8 cellular contexts compared by ENCODE assay signal in the genomic region with DNA sequence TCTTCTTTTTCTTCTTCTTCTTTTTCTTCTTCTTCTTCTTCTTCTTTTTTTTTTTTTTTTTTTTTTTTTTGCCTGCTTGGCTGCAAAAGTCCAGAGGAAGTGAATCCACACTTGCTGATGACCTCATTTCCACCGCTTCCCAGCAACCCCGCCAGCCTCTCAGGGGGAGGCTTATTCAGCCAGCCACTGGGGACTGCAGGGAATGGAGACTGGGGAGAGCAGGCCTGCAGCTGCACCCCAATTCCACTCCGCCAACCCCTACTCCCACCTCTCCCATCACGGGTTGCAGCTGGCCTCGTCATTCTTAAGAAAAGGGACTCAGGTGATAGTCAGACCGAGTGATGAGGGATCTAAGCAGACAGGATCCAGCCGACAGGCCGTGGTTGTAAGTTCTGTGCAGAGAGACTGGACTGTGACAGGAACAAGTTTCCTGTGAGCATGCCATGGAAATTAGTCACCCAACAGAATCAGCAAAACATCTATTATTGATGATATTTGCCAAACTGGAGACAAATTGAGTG. TPM values are rescaled to one million over a fixed set of nuclear protein-coding genes. Genes with fewer than 3 reads are reported as not detected.
DNase-seq lines count a peak whose midpoint lies in the region; ATAC-seq, FAIRE-seq and TF ChIP-seq lines count a peak whose summit lies in the region.

No MANE protein-coding gene starts in this region.

- POLR2A ChIA-PET in GM12878 (lab: Charles Lee) (interaction anchor here (0.6 kb wide), 1 partner anchor 167 kb away, joined by 5 read pairs; no protein-coding TSS in a partner anchor), WTC11 (lab: Charles Lee) (no interaction called here)

- H4K20me1 ChIP-seq in GM12878 (ENCODE audit: control insufficient read depth, insufficient read depth) = no peaks in the 10 kb centered on the region; the same call in 1 of the 2 replicates

- RAD21 ChIA-PET in GM12878 (lab: Charles Lee; ENCODE audit: unreplicated experiment) = no interaction called here

- H3K4me3 Mint-ChIP-seq in WTC11 = no peak overlapping the region

- TF ChIP-seq CTCF in GM12878 (IDR thresholded peaks at IDR 0.05 in 2 of 3, conservative IDR thresholded peaks at IDR 0.05 in 1 of 3; ENCODE audit: control insufficient read depth in 2 of 3, extremely low read depth in 1 of 3, insufficient read depth in 1 of 3, low read depth in 3 of 3, low read length in 3 of 3) (no peak), right lobe of liver (IDR thresholded peaks at IDR 0.05) (no peak), tibial nerve (IDR thresholded peaks at IDR 0.05) (no peak), WTC11 (IDR thresholded peaks at IDR 0.05) (no peak)

- BruUV-seq in GM12878 (replicated peaks; lab: Mats Ljungman, UMichigan) = no TSS peak

- H3K4me1 ChIP-seq in GM12878 (ENCODE audit: control insufficient read depth, insufficient read depth, low read length) = peaks cover 11% of the 10 kb centered on the region
- H3K4me1 ChIP-seq in right lobe of liver = no peaks in the 10 kb centered on the region
- peaks cover 0 to 62% (median 22%) of the 10 kb centered on the region in 4 donors for H3K4me1 ChIP-seq in tibial nerve

- in situ Hi-C loops in GM12878 (cut with MboI) = no loop called here

- H3K27me3 Mint-ChIP-seq in WTC11 (ENCODE audit: low read depth) = no peaks in the 10 kb centered on the region; the same call in 1 of the 2 replicates

- H3K9me3 ChIP-seq in GM12878 (replicated peaks; ENCODE audit: control insufficient read depth, insufficient read depth, low read length) = no peaks in the 10 kb centered on the region
- no peaks in the 10 kb centered on the region for H3K9me3 ChIP-seq in right lobe of liver
- H3K9me3 ChIP-seq in tibial nerve = no peaks in the 10 kb centered on the region

- H3K27ac ChIP-seq in GM12878 (ENCODE audit: control insufficient read depth, insufficient read depth) = no peak overlapping the region
- H3K27ac ChIP-seq in right lobe of liver = peak overlapping the region; percentile 5 to 58 (median 51)
- H3K27ac ChIP-seq in tibial nerve = peak overlapping the region; percentile 13 to 92 (median 80)

- WGBS in GM12878 (ENCODE audit: insufficient coverage, insufficient replicate concordance, low lambda C conversion rate, missing lambda C conversion rate) = 16% methylated on average over 6 of the region's 8 CpGs
- WGBS in right lobe of liver (ENCODE audit: insufficient coverage, low coverage, low lambda C conversion rate, missing lambda C conversion rate) = 47% methylated on average over 2 of the region's 8 CpGs
- WGBS in tibial nerve, 2 donors = 4 to 32% methylated on average over 8 of the region's 8 CpGs

- no peaks in the 10 kb centered on the region for H3K79me2 ChIP-seq in GM12878 (ENCODE audit: control insufficient read depth, insufficient read depth, low read length)

- no peak for TF ChIP-seq RAD21 in GM12878 (IDR thresholded peaks at IDR 0.05; ENCODE audit: insufficient read depth, low read depth, low read length)

- no peak overlapping the region for H3K9ac ChIP-seq in GM12878 (ENCODE audit: control insufficient read depth, insufficient read depth, low read length)

- CTCF ChIA-PET in GM12878 (lab: Yijun Ruan, JAX) (no interaction called here), WTC11 (lab: Charles Lee) (interaction anchor here (1.0 kb wide), 1 partner anchor 60 kb away, joined by 3 read pairs; no protein-coding TSS in a partner anchor)

- H3K36me3 Mint-ChIP-seq in WTC11 = no peaks in the 10 kb centered on the region

- peak overlapping the region; percentile 26; the same call in 1 of the 2 replicates for H3K4me2 ChIP-seq in GM12878 (ENCODE audit: control insufficient read depth, insufficient read depth)

- TF ChIP-seq EP300 in GM12878 (IDR thresholded peaks at IDR 0.05; ENCODE audit: borderline replicate concordance in 1 of 2, control insufficient read depth in 1 of 2, low read depth in 2 of 2, low read length in 2 of 2) = no peak
- TF ChIP-seq EP300 in tibial nerve (IDR thresholded peaks at IDR 0.05) = peak in 1 of 2 donors; percentile 40

- ATAC-seq in GM18498 (IDR thresholded peaks at IDR 0.05; ENCODE audit: unreplicated experiment) = peak; percentile 35
- peak; percentile 39 for ATAC-seq in HG03354 (IDR thresholded peaks at IDR 0.05; ENCODE audit: poor library complexity, severe bottlenecking, unreplicated experiment)
- no peak for ATAC-seq in GM12878
- peak; percentile 71 to 73 (median 72) for ATAC-seq in right lobe of liver
- ATAC-seq in WTC11 = no peak

- intact Hi-C loops in GM12878 (cut with micrococcal nuclease; ENCODE audit: unreplicated experiment) (no loop called here), right lobe of liver (cut with DNase I) (no loop called here)

- DNase-seq in GM12878 (ENCODE audit: low read depth, low spot score) (no peak), right lobe of liver (peak in 2 of 3 donors; percentile 55 to 65), tibial nerve (ENCODE audit: low spot score in 2 of 2) (peak in 1 of 2 donors; percentile 27), WTC11 (ENCODE audit: low spot score) (no peak), OCI-M2 (lab: John Stamatoyannopoulos, UW; ENCODE audit: unreplicated experiment) (no peak), DMS114 treated with DMSO at 0.1 percent for 48 hours (lab: John Stamatoyannopoulos, UW; ENCODE audit: unreplicated experiment) (no peak)

- FAIRE-seq in GM12878 (lab: Jason Lieb, UNC) = no peak

- TF ChIP-seq POLR2A in GM12878 (IDR thresholded peaks at IDR 0.05; ENCODE audit: low read depth, low read length) (no peak), right lobe of liver (IDR thresholded peaks at IDR 0.05) (no peak), tibial nerve (IDR thresholded peaks at IDR 0.05) (peak in 1 of 2 donors; percentile 4)

- H3K27me3 ChIP-seq in GM12878 (replicated peaks in 1 of 2; ENCODE audit: control insufficient read depth in 2 of 2, insufficient read depth in 2 of 2, low read length in 1 of 2) (no peaks in the 10 kb centered on the region), right lobe of liver (no peaks in the 10 kb centered on the region), tibial nerve (no peaks in the 10 kb centered on the region)

- H3K9me3 Mint-ChIP-seq in WTC11 = no peaks in the 10 kb centered on the region

- H3K4me3 ChIP-seq in GM12878 (no peak overlapping the region), right lobe of liver (no peak overlapping the region), tibial nerve (peak overlapping the region in 3 of 4 donors; percentile 6 to 27 (median 10))

- H3K27ac Mint-ChIP-seq in WTC11 = no peak overlapping the region

- H3K36me3 ChIP-seq in GM12878 (ENCODE audit: control insufficient read depth in 2 of 2, insufficient read depth in 2 of 2, low read length in 1 of 2) (no peaks in the 10 kb centered on the region), right lobe of liver (no peaks in the 10 kb centered on the region), tibial nerve (no peaks in the 10 kb centered on the region)

- SMC1A ChIA-PET in GM12878 (lab: Charles Lee; ENCODE audit: uncharacterized antibody, unreplicated experiment) = no interaction called here

- no peak overlapping the region for H2AFZ ChIP-seq in GM12878 (ENCODE audit: control insufficient read depth, low read depth, low read length)

- H3K4me1 Mint-ChIP-seq in WTC11 = peaks cover 30% of the 10 kb centered on the region

TF ChIP-seq in GM12878, 131 proteins besides CTCF, POLR2A, EP300 and RAD21:
- TF ChIP-seq CREM (IDR thresholded peaks at IDR 0.05; ENCODE audit: low read depth) (no peak), ATF7 (IDR thresholded peaks at IDR 0.05; ENCODE audit: low read depth) (0 out of 2 replicates have a peak, but pooled peaks have one; percentile 17), DPF2 (IDR thresholded peaks at IDR 0.05) (no peak)
TF ChIP-seq in GM12878: peak in this region for 1.

TF ChIP-seq in WTC11, 78 proteins besides CTCF, POLR2A, EP300 and RAD21:
- TF ChIP-seq GRHL2 (CRISPR knock-in tag; IDR thresholded peaks at IDR 0.05; ENCODE audit: insufficient replicate concordance, severe bottlenecking) = no peak

RNA-seq across cellular contexts. Expression of gene QKI, which starts 59.0 kb away (rescaled TPM):
- 93.7 and 101 TPM in 2 replicates for total RNA-seq in GM12878 (2013; cell fraction: nucleolus; rRNA removed)
- total RNA-seq in GM12878 (2014; rRNA removed) = 43.7 and 46.4 TPM in 2 replicates
- 47.8 and 52.5 TPM in 2 replicates for total RNA-seq in GM12878 (2014; rRNA removed; fragmentation: Illumina TruSeq; extraction: Trizol)
- total RNA-seq in GM12878 (2021) = 50.7 and 54.5 TPM in 2 replicates
- polyA plus RNA-seq in GM12878 (2011; ENCODE audit: low read depth) = 28.6 TPM
- 62.3 and 68.4 TPM in 2 replicates for polyA plus RNA-seq in GM12878 (2011; rRNA removed)
- polyA plus RNA-seq in GM12878 (2011; cell fraction: cytosol; rRNA removed) = 73.9 and 89.7 TPM in 2 replicates
- 42.5 and 60.8 TPM in 2 replicates for polyA plus RNA-seq in GM12878 (2011; cell fraction: nucleus; rRNA removed)
- 15.4 and 24.9 TPM in 2 replicates for polyA plus RNA-seq in GM12878 (2012)
- polyA plus RNA-seq in GM12878 (2014; fragmentation: Illumina TruSeq; extraction: Trizol) = 54.6 and 72.5 TPM in 2 replicates
- 10 to 100 TPM; 10.7 to 27.1 TPM for polyA plus RNA-seq in GM12878 (2014; fragmentation: Nextera tagmentation; extraction: Ambion mirVana)
- 31.4 and 35.0 TPM in 2 replicates for polyA plus RNA-seq in GM12878 (2014; rRNA removed)
- 1 to 10 TPM; 4.7 to 4.8 TPM for polyA plus RNA-seq in GM12878 (2016; fragmentation: Nextera tagmentation; extraction: Ambion mirVana)
- 203 and 222 TPM in 2 replicates for polyA minus RNA-seq in GM12878 (2011; rRNA and poly(A)+ RNA removed)
- 55.9 and 69.2 TPM in 2 replicates for polyA minus RNA-seq in GM12878 (2011; cell fraction: cytosol; rRNA and poly(A)+ RNA removed)
- polyA minus RNA-seq in GM12878 (2011; cell fraction: nucleus; rRNA and poly(A)+ RNA removed) = 55.2 and 80.6 TPM in 2 replicates
- total RNA-seq in right lobe of liver = 10 to 100 TPM; 47.6 to 80.8 (median 76.3) TPM
- total RNA-seq in tibial nerve = 100 to 1,000 TPM; 365 to 570 (median 511) TPM
- 134 to 145 TPM (median 138 TPM) in 3 replicates for total RNA-seq in WTC11 (2021)

Comparison
In these comparisons a context has a peak if more than half of its experiments do, and no peak if none do; other contexts are left out.
1. ATAC-seq: peak in GM18498 (single experiment), HG03354 (single experiment) and right lobe of liver (4 of 4); none in GM12878 (single experiment) and WTC11 (single experiment).
2. DNase-seq: peak in right lobe of liver (2 of 3); none in GM12878 (single experiment), WTC11 (single experiment), OCI-M2 (single experiment) and DMS114 treated with DMSO at 0.1 percent for 48 hours (single experiment).
3. H3K4me3 ChIP-seq: peak in tibial nerve (3 of 4); none in GM12878 (single experiment) and right lobe of liver (0 of 3).